In genomic region chr20:50592282-50593004, GRCh38 we compare ENCODE assay signal across 14 cellular contexts.
A peak's percentile ranks its signal among the peaks of the same experiment; 100 is the strongest.
DNase-seq lines count a peak whose midpoint lies in the region; ATAC-seq lines count a peak whose summit lies in the region.
"Had no signal": no experiment of that assay in that cellular context is flagged by ENCODE, and none has a peak within 500 bp of the region (broad histone marks: within the 10 kb centered on the region; RNA-seq: fewer than 3 reads in every experiment).

No MANE protein-coding gene starts in this region.

- peak overlapping the region in 1 of 4 donors; percentile 32 for H3K4me3 Mint-ChIP-seq in IgD-negative memory B cell
- H3K4me3 Mint-ChIP-seq in stimulated activated effector memory CD8-positive, alpha-beta T cell treated with anti-CD3 and anti-CD28 coated beads, Interleukin-12 subunit alpha, Interleukin-12 subunit beta, amount 100 ng/mL, for 72 hours = no peak overlapping the region
- H3K4me3 Mint-ChIP-seq: activated CD8-positive, alpha-beta memory T cell treated with anti-CD3 and anti-CD28 coated beads, Interleukin-2, amount 10 ng/mL, durations not matched to agents 7 days and 5 days; activated naive CD4-positive, alpha-beta T cell treated with anti-CD3 and anti-CD28 coated beads, Interleukin-2, amount 10 ng/mL, durations not matched to agents 7 days and 5 days; CD14-positive monocyte; effector memory CD8-positive, alpha-beta T cell; WTC11 had no signal

- H3K36me3 Mint-ChIP-seq in IgD-negative memory B cell = peaks cover 5% of the 10 kb centered on the region
- H3K36me3 Mint-ChIP-seq in stimulated activated effector memory CD8-positive, alpha-beta T cell treated with anti-CD3 and anti-CD28 coated beads, Interleukin-12 subunit alpha, Interleukin-12 subunit beta, amount 100 ng/mL, for 72 hours = peaks cover 81% of the 10 kb centered on the region

- ATAC-seq in stimulated activated effector memory CD8-positive, alpha-beta T cell treated with anti-CD3 and anti-CD28 coated beads, Interleukin-12 subunit alpha, Interleukin-12 subunit beta, amount 100 ng/mL, for 72 hours = no peak
- no peak for ATAC-seq in GM19351 (IDR thresholded peaks at IDR 0.05; ENCODE audit: unreplicated experiment)
- no peak for ATAC-seq in GM18867 (IDR thresholded peaks at IDR 0.05; ENCODE audit: unreplicated experiment)
- ATAC-seq: activated CD8-positive, alpha-beta memory T cell treated with anti-CD3 and anti-CD28 coated beads, Interleukin-2, amount 10 ng/mL, durations not matched to agents 7 days and 5 days; effector memory CD8-positive, alpha-beta T cell; foreskin keratinocyte; WTC11 had no signal

- H3K27me3 Mint-ChIP-seq in IgD-negative memory B cell = no peaks in the 10 kb centered on the region
- H3K27me3 Mint-ChIP-seq: activated CD8-positive, alpha-beta memory T cell treated with anti-CD3 and anti-CD28 coated beads, Interleukin-2, amount 10 ng/mL, durations not matched to agents 7 days and 5 days; effector memory CD8-positive, alpha-beta T cell had no signal

- peak overlapping the region; percentile 59 to 82 (median 67) for H3K27ac Mint-ChIP-seq in IgD-negative memory B cell
- peak overlapping the region; percentile 16 for H3K27ac Mint-ChIP-seq in stimulated activated effector memory CD8-positive, alpha-beta T cell treated with anti-CD3 and anti-CD28 coated beads, Interleukin-12 subunit alpha, Interleukin-12 subunit beta, amount 100 ng/mL, for 72 hours
- H3K27ac Mint-ChIP-seq: activated CD8-positive, alpha-beta memory T cell treated with anti-CD3 and anti-CD28 coated beads, Interleukin-2, amount 10 ng/mL, durations not matched to agents 7 days and 5 days; activated naive CD4-positive, alpha-beta T cell treated with anti-CD3 and anti-CD28 coated beads, Interleukin-2, amount 10 ng/mL, durations not matched to agents 7 days and 5 days; effector memory CD8-positive, alpha-beta T cell; WTC11 had no signal

- H3K9me3 Mint-ChIP-seq in IgD-negative memory B cell = no peaks in the 10 kb centered on the region
- no peaks in the 10 kb centered on the region for H3K9me3 Mint-ChIP-seq in stimulated activated effector memory CD8-positive, alpha-beta T cell treated with anti-CD3 and anti-CD28 coated beads, Interleukin-12 subunit alpha, Interleukin-12 subunit beta, amount 100 ng/mL, for 72 hours
- H3K9me3 Mint-ChIP-seq: activated naive CD4-positive, alpha-beta T cell treated with anti-CD3 and anti-CD28 coated beads, Interleukin-2, amount 10 ng/mL, durations not matched to agents 7 days and 5 days; CD14-positive monocyte; effector memory CD8-positive, alpha-beta T cell; WTC11 had no signal

- peaks cover 5 to 31% (median 25%) of the 10 kb centered on the region in 3 donors for H3K4me1 Mint-ChIP-seq in IgD-negative memory B cell
- H3K4me1 Mint-ChIP-seq in stimulated activated effector memory CD8-positive, alpha-beta T cell treated with anti-CD3 and anti-CD28 coated beads, Interleukin-12 subunit alpha, Interleukin-12 subunit beta, amount 100 ng/mL, for 72 hours = peaks cover 22% of the 10 kb centered on the region
- H3K4me1 Mint-ChIP-seq: activated CD8-positive, alpha-beta memory T cell treated with anti-CD3 and anti-CD28 coated beads, Interleukin-2, amount 10 ng/mL, durations not matched to agents 7 days and 5 days; activated naive CD4-positive, alpha-beta T cell treated with anti-CD3 and anti-CD28 coated beads, Interleukin-2, amount 10 ng/mL, durations not matched to agents 7 days and 5 days had no signal

- DNase-seq in amniotic epithelial cell (ENCODE audit: low read depth) (peak; percentile 32), kidney tubule cell (ENCODE audit: low spot score) (peak; percentile 19), SKM-1 treated with dmso at 0.1 percent for 144 hours (lab: John Stamatoyannopoulos, UW; ENCODE audit: unreplicated experiment) (no peak)
- no peak for DNase-seq in stimulated activated effector memory CD8-positive, alpha-beta T cell treated with anti-CD3 and anti-CD28 coated beads, Interleukin-12 subunit alpha, Interleukin-12 subunit beta, amount 100 ng/mL, for 72 hours (ENCODE audit: low spot score in 2 of 2)
- DNase-seq: activated CD8-positive, alpha-beta memory T cell treated with anti-CD3 and anti-CD28 coated beads, Interleukin-2, amount 10 ng/mL, durations not matched to agents 7 days and 5 days; activated naive CD4-positive, alpha-beta T cell treated with anti-CD3 and anti-CD28 coated beads, Interleukin-2, amount 10 ng/mL, durations not matched to agents 7 days and 5 days; effector memory CD8-positive, alpha-beta T cell; foreskin keratinocyte; testis had no signal

Comparison
In these comparisons a context has a peak if more than half of its experiments do, and no peak if none do; other contexts are left out.
1. DNase-seq: peak in amniotic epithelial cell (single experiment) and kidney tubule cell (single experiment); none in stimulated activated effector memory CD8-positive, alpha-beta T cell treated with anti-CD3 and anti-CD28 coated beads, Interleukin-12 subunit alpha, Interleukin-12 subunit beta, amount 100 ng/mL, for 72 hours (0 of 2) and SKM-1 treated with dmso at 0.1 percent for 144 hours (single experiment).